8 cellular contexts compared by ENCODE assay signal in the genomic region with DNA sequence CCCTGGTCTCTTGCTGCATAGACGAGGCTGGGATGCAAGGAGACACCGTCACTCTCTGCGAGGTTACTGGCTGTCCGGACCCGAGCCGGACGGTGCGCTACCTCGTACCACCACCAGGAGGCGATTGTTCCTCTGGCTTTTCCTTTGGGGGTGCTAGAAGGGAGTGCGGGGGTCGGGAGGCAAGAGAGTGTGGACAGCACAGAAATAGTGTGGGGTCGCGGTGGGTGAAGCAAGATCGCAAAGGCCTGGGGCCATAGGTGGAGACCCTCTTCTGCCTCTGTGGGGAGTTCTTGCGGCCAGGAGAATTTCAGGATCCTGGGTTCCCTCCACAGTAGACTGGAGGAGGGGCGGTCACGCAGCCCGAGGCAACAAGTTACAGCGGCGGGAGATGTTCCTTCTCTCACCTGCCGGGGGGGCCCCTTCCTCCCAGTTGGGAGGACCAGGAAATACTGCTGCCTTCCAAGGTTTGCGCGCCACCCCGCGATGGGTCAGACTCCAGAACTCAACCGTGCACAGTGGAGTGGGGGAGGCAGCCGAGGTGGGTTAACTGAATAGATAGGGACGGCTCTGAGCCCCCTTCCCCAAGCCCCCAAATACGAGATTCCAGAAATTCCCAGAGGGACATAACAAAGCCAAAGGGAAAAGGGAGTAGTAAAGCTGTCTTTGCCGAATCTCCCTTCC. TPM values are rescaled to one million over a fixed set of nuclear protein-coding genes. Genes with fewer than 3 reads are reported as not detected.
DNase-seq lines count a peak whose midpoint lies in the region; ATAC-seq, FAIRE-seq and TF ChIP-seq lines count a peak whose summit lies in the region.

No MANE protein-coding gene starts in this region.

- no peaks in the 10 kb centered on the region for H3K9me3 ChIP-seq in Peyer's patch

- H3K4me3 ChIP-seq in Peyer's patch (peak overlapping the region; percentile 24 to 42 (median 34)), rectal smooth muscle tissue (ENCODE audit: low read length) (peak overlapping the region; percentile 49)

- ATAC-seq in Right ventricle myocardium superior (ENCODE audit: poor library complexity) (peak; percentile 58), HG02798 (IDR thresholded peaks at IDR 0.05; ENCODE audit: poor library complexity, unreplicated experiment) (no peak), GM21381 (IDR thresholded peaks at IDR 0.05; ENCODE audit: unreplicated experiment) (no peak)

- peaks cover 0 to 31% (median 23%) of the 10 kb centered on the region in 4 donors for H3K4me1 ChIP-seq in Peyer's patch
- H3K4me1 ChIP-seq in rectal smooth muscle tissue (ENCODE audit: control insufficient read depth, insufficient read depth, low read length) = peaks cover 4% of the 10 kb centered on the region

- DNase-seq in GM19239 (ENCODE audit: insufficient read length, low spot score) = no peak
- DNase-seq in Peyer's patch = peak; percentile 62 to 85 (median 80)
- peak; percentile 28 to 58 (median 50) for DNase-seq in activated naive CD4-positive, alpha-beta T cell (lab: John Stamatoyannopoulos, UW)
- DNase-seq in Right ventricle myocardium superior = peak; percentile 81

- no peak for TF ChIP-seq POLR2A in Peyer's patch (IDR thresholded peaks at IDR 0.05)

- H3K27me3 ChIP-seq in Peyer's patch = no peaks in the 10 kb centered on the region
- H3K27me3 ChIP-seq in rectal smooth muscle tissue (ENCODE audit: control insufficient read depth, insufficient read depth, low read length) = peaks cover 19% of the 10 kb centered on the region

- H3K27ac ChIP-seq in 22Rv1 = no peak overlapping the region
- H3K27ac ChIP-seq in Peyer's patch = peak overlapping the region in 2 of 4 donors; percentile 12 to 68
- H3K27ac ChIP-seq in rectal smooth muscle tissue (ENCODE audit: low read depth, low read length) = no peak overlapping the region

- intact Hi-C loops in Right ventricle myocardium superior (cut with DNase I) = no loop called here

- peak; percentile 86 for FAIRE-seq in GM19239 (lab: Jason Lieb, UNC)

- H3K36me3 ChIP-seq in Peyer's patch = no peaks in the 10 kb centered on the region
- no peaks in the 10 kb centered on the region for H3K36me3 ChIP-seq in rectal smooth muscle tissue (ENCODE audit: control insufficient read depth, insufficient read depth, low read length)

- no peak overlapping the region for H3K9ac ChIP-seq in rectal smooth muscle tissue (ENCODE audit: low read length)

- TF ChIP-seq CTCF in 22Rv1 (IDR thresholded peaks at IDR 0.05) (peak; percentile 91), Peyer's patch (IDR thresholded peaks at IDR 0.05) (peak; percentile 68 to 85 (median 81))

RNA-seq across cellular contexts. Expression of a gene that starts 6.9 kb away (rescaled TPM):
- total RNA-seq in Peyer's patch = not detected
- total RNA-seq in Right ventricle myocardium superior = 0.22 TPM

RNA-seq across cellular contexts. Expression of a gene that starts 13.2 kb away (rescaled TPM):
- total RNA-seq in Peyer's patch = 10 to 100 TPM in 2 of 4 donors, 1 to 10 TPM in 2; 4.9 to 50.3 (median 8.9) TPM
- 5.5 TPM for total RNA-seq in Right ventricle myocardium superior

RNA-seq across cellular contexts. Expression of a gene that starts 13.3 kb away (rescaled TPM):
- total RNA-seq in Peyer's patch (10 to 100 TPM in 1 of 4 donors, 1 to 10 TPM in 1, not detected in 2; 4.8 to 14.0 TPM), Right ventricle myocardium superior (2.1 TPM)
